Comparison of ENCODE assay signal across 21 cellular contexts in genomic region chr4:156775803-156776202, GRCh38.
DNase-seq lines count a peak whose midpoint lies in the region; ATAC-seq and TF ChIP-seq lines count a peak whose summit lies in the region.
"Had no signal": no experiment of that assay in that cellular context is flagged by ENCODE, and none has a peak within 500 bp of the region (broad histone marks: within the 10 kb centered on the region; RNA-seq: fewer than 3 reads in every experiment).

No MANE protein-coding gene starts in this region.

- H3K4me3 Mint-ChIP-seq in HFFc6: peak overlapping the region; percentile 77
- H3K4me3 Mint-ChIP-seq: activated naive CD4-positive, alpha-beta T cell treated with anti-CD3 and anti-CD28 coated beads, Interleukin-2, amount 10 ng/mL, durations not matched to agents 7 days and 5 days; memory B cell; T-helper 1 cell treated with Interleukin-12 subunit alpha and Interleukin-12 subunit beta and Interleukin-4 antibody, amounts not matched to agents 30 μg/mL and 1 μg/mL, for 36 hours had no signal

- H3K36me3 ChIP-seq in OCI-LY3 (replicated peaks; ENCODE audit: low read depth, low read length) (no peaks in the 10 kb centered on the region), H7 (replicated peaks; ENCODE audit: control insufficient read depth, insufficient read depth, low read length) (no peaks in the 10 kb centered on the region)
- H3K36me3 ChIP-seq: BLaER1, stomach had no signal

- H3K36me3 Mint-ChIP-seq in HFFc6 (ENCODE audit: low read depth): peaks cover 11% of the 10 kb centered on the region
- H3K36me3 Mint-ChIP-seq: activated naive CD4-positive, alpha-beta T cell treated with anti-CD3 and anti-CD28 coated beads, Interleukin-2, amount 10 ng/mL, durations not matched to agents 7 days and 5 days; memory B cell had no signal

- no peaks in the 10 kb centered on the region for H3K9me3 Mint-ChIP-seq in HFFc6
- H3K9me3 Mint-ChIP-seq: activated naive CD4-positive, alpha-beta T cell treated with anti-CD3 and anti-CD28 coated beads, Interleukin-2, amount 10 ng/mL, durations not matched to agents 7 days and 5 days had no signal

- TF ChIP-seq CTCF in HFFc6 (IDR thresholded peaks at IDR 0.05) (no peak), OCI-LY3 (IDR thresholded peaks at IDR 0.05; ENCODE audit: low read depth, low read length) (no peak)

- peaks cover 69% of the 10 kb centered on the region for H3K4me1 Mint-ChIP-seq in HFFc6 (ENCODE audit: low read depth)
- H3K4me1 Mint-ChIP-seq: activated naive CD4-positive, alpha-beta T cell treated with anti-CD3 and anti-CD28 coated beads, Interleukin-2, amount 10 ng/mL, durations not matched to agents 7 days and 5 days; memory B cell had no signal

- no peak overlapping the region for H3K27ac ChIP-seq in OCI-LY3 (ENCODE audit: low read length)
- H3K27ac ChIP-seq: BLaER1, stomach had no signal

- H3K27me3 Mint-ChIP-seq in HFFc6 (ENCODE audit: insufficient read depth): no peaks in the 10 kb centered on the region; the same call in 1 of the 2 replicates
- H3K27me3 Mint-ChIP-seq: activated naive CD4-positive, alpha-beta T cell treated with anti-CD3 and anti-CD28 coated beads, Interleukin-2, amount 10 ng/mL, durations not matched to agents 7 days and 5 days; memory B cell had no signal

- no peaks in the 10 kb centered on the region for H4K20me1 ChIP-seq in OCI-LY3 (ENCODE audit: insufficient read depth, low read length)
- H4K20me1 ChIP-seq: BLaER1 had no signal

- no peak overlapping the region for H3K9ac ChIP-seq in OCI-LY3 (ENCODE audit: low read length)
- H3K9ac ChIP-seq: BLaER1 had no signal

- H3K4me1 ChIP-seq in OCI-LY3 (ENCODE audit: low read length): peaks cover 19% of the 10 kb centered on the region

- H3K4me2 ChIP-seq in OCI-LY3 (ENCODE audit: low read length): no peak overlapping the region
- H3K4me2 ChIP-seq: BLaER1 had no signal

- H3K27me3 ChIP-seq in OCI-LY3 (ENCODE audit: low read depth, low read length) (no peaks in the 10 kb centered on the region), H7 (ENCODE audit: control insufficient read depth, insufficient read depth, low read length) (no peaks in the 10 kb centered on the region)
- H3K27me3 ChIP-seq: BLaER1, stomach had no signal

- peak overlapping the region; percentile 54 for H2AFZ ChIP-seq in OCI-LY3 (ENCODE audit: low read depth, low read length)

- peak; percentile 62 for ATAC-seq in left ventricle myocardium superior
- peak; percentile 60 for ATAC-seq in sciatic nerve
- ATAC-seq in HG03196 (IDR thresholded peaks at IDR 0.05; ENCODE audit: unreplicated experiment): no peak
- ATAC-seq: Panc1 had no signal

- no peak overlapping the region for H3K4me3 ChIP-seq in OCI-LY3 (ENCODE audit: low read length)
- no peak overlapping the region for H3K4me3 ChIP-seq in H7 (ENCODE audit: insufficient read depth, low read depth, low read length)
- H3K4me3 ChIP-seq: BLaER1, stomach had no signal

- H3K9me3 ChIP-seq in OCI-LY3 (ENCODE audit: insufficient read depth, low read length): no peaks in the 10 kb centered on the region
- H3K9me3 ChIP-seq: BLaER1, stomach had no signal

- H3K79me2 ChIP-seq in OCI-LY3 (ENCODE audit: low read length): no peaks in the 10 kb centered on the region

- intact Hi-C loops in left ventricle myocardium superior (cut with micrococcal nuclease): no loop called here
- intact Hi-C loops in sciatic nerve (cut with DNase I): no loop called here

- DNase-seq in HFFc6 (no peak), left ventricle myocardium superior (no peak), sciatic nerve (ENCODE audit: low spot score) (no peak), NCI-H345 (lab: John Stamatoyannopoulos, UW) (no peak), NCI-H446 treated with DMSO at 0.1 percent for 48 hours (lab: John Stamatoyannopoulos, UW) (no peak), H7 (no peak)
- DNase-seq: activated CD4-positive, alpha-beta T cell treated with anti-CD3 and anti-CD28 coated beads for 1 hour; activated CD8-positive, alpha-beta memory T cell treated with anti-CD3 and anti-CD28 coated beads, Interleukin-2, amount 50 U/mL, for 48 hours; activated naive CD4-positive, alpha-beta T cell treated with anti-CD3 and anti-CD28 coated beads, Interleukin-2, amount 10 ng/mL, durations not matched to agents 7 days and 5 days; HCEC 1CT; NCI-H146; NCI-H446; occipital lobe; stimulated activated CD4-positive, alpha-beta T cell treated with anti-CD3 and anti-CD28 coated beads, Interleukin-12 subunit alpha, Interleukin-12 subunit beta, amount 100 ng/mL, for 4 hours; stomach had no signal

- H3K27ac Mint-ChIP-seq in HFFc6: peak overlapping the region; percentile 85
- H3K27ac Mint-ChIP-seq: activated naive CD4-positive, alpha-beta T cell treated with anti-CD3 and anti-CD28 coated beads, Interleukin-2, amount 10 ng/mL, durations not matched to agents 7 days and 5 days; memory B cell; T-helper 1 cell treated with Interleukin-12 subunit alpha and Interleukin-12 subunit beta and Interleukin-4 antibody, amounts not matched to agents 30 μg/mL and 1 μg/mL, for 36 hours had no signal
